Comparison of ENCODE assay signal across 2 cellular contexts in genomic region chr5:39547548-39548154, GRCh38.
A peak's percentile ranks its signal among the peaks of the same experiment; 100 is the strongest.
TF ChIP-seq lines count a peak whose summit lies in the region.

No MANE protein-coding gene starts in this region.

TF ChIP-seq in GM23338, 12 proteins besides CTCF, POLR2A, EP300 and RAD21:
- no peak for TF ChIP-seq EZH2phosphoT487 (IDR thresholded peaks at IDR 0.05; ENCODE audit: unreplicated experiment)
- TF ChIP-seq NANOG (IDR thresholded peaks at IDR 0.05; ENCODE audit: borderline replicate concordance) = no peak
- TF ChIP-seq ZNF114 (CRISPR knock-in tag; IDR thresholded peaks at IDR 0.05) = no peak
- TF ChIP-seq STAT1 (IDR thresholded peaks at IDR 0.05; ENCODE audit: unreplicated experiment) = no peak
- TF ChIP-seq ZNF331 (CRISPR knock-in tag; IDR thresholded peaks at IDR 0.05; ENCODE audit: low read depth) = no peak
- no peak for TF ChIP-seq EZH2 (IDR thresholded peaks at IDR 0.05; ENCODE audit: low read depth, unreplicated experiment)
- no peak for TF ChIP-seq JUNB (IDR thresholded peaks at IDR 0.05; ENCODE audit: unreplicated experiment)
- TF ChIP-seq POLR2AphosphoS5 (IDR thresholded peaks at IDR 0.05; ENCODE audit: low read depth) = no peak
- TF ChIP-seq, protein P1, sequence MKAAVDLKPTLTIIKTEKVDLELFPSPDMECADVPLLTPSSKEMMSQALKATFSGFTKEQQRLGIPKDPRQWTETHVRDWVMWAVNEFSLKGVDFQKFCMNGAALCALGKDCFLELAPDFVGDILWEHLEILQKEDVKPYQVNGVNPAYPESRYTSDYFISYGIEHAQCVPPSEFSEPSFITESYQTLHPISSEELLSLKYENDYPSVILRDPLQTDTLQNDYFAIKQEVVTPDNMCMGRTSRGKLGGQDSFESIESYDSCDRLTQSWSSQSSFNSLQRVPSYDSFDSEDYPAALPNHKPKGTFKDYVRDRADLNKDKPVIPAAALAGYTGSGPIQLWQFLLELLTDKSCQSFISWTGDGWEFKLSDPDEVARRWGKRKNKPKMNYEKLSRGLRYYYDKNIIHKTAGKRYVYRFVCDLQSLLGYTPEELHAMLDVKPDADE (IDR thresholded peaks at IDR 0.05) = no peak
- no peak for TF ChIP-seq ZNF462 (CRISPR knock-in tag; IDR thresholded peaks at IDR 0.05)
- TF ChIP-seq REST (IDR thresholded peaks at IDR 0.05; ENCODE audit: unreplicated experiment) = no peak
- no peak for TF ChIP-seq CREB1 (CRISPR knock-in tag; IDR thresholded peaks at IDR 0.05; ENCODE audit: low read depth)

TF ChIP-seq in HepG2, 621 proteins besides CTCF, POLR2A, EP300 and RAD21:
- TF ChIP-seq WIZ (CRISPR knock-in tag; IDR thresholded peaks at IDR 0.05) (no peak), SMC3 (IDR thresholded peaks at IDR 0.05; ENCODE audit: low read length) (peak; percentile 95), MYPOP (CRISPR knock-in tag; IDR thresholded peaks at IDR 0.05) (no peak), STAG1 (CRISPR knock-in tag; IDR thresholded peaks at IDR 0.05) (peak; percentile 80), HIVEP1 (CRISPR knock-in tag; IDR thresholded peaks at IDR 0.05) (no peak), CBFB (CRISPR knock-in tag; IDR thresholded peaks at IDR 0.05) (no peak), HMG20B (CRISPR knock-in tag; conservative IDR thresholded peaks at IDR 0.05) (no peak), HBP1 (CRISPR knock-in tag; IDR thresholded peaks at IDR 0.05; ENCODE audit: low read depth) (no peak), ZNF224 (CRISPR knock-in tag; IDR thresholded peaks at IDR 0.05) (no peak), RBFOX2 (IDR thresholded peaks at IDR 0.05; ENCODE audit: low read depth, low read length) (no peak), YEATS2 (CRISPR knock-in tag; IDR thresholded peaks at IDR 0.05; ENCODE audit: borderline replicate concordance) (no peak), ZNF256 (CRISPR knock-in tag; conservative IDR thresholded peaks at IDR 0.05) (no peak), MEIS2 (CRISPR knock-in tag; IDR thresholded peaks at IDR 0.05) (no peak)
- TF ChIP-seq, protein P2, sequence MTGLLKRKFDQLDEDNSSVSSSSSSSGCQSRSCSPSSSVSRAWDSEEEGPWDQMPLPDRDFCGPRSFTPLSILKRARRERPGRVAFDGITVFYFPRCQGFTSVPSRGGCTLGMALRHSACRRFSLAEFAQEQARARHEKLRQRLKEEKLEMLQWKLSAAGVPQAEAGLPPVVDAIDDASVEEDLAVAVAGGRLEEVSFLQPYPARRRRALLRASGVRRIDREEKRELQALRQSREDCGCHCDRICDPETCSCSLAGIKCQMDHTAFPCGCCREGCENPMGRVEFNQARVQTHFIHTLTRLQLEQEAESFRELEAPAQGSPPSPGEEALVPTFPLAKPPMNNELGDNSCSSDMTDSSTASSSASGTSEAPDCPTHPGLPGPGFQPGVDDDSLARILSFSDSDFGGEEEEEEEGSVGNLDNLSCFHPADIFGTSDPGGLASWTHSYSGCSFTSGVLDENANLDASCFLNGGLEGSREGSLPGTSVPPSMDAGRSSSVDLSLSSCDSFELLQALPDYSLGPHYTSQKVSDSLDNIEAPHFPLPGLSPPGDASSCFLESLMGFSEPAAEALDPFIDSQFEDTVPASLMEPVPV (CRISPR knock-in tag; IDR thresholded peaks at IDR 0.05) = no peak
TF ChIP-seq in HepG2: peak in this region for 2.
